14 cellular contexts compared by ENCODE assay signal in genomic region chr11:114137054-114137453, GRCh38.
A peak's percentile ranks its signal among the peaks of the same experiment; 100 is the strongest.
DNase-seq lines count a peak whose midpoint lies in the region; ATAC-seq lines count a peak whose summit lies in the region.
"Had no signal": no experiment of that assay in that cellular context is flagged by ENCODE, and none has a peak within 500 bp of the region (broad histone marks: within the 10 kb centered on the region; RNA-seq: fewer than 3 reads in every experiment).

No MANE protein-coding gene starts in this region.

- intact Hi-C loops in left colon (cut with DNase I, micrococcal nuclease), result no loop called here

- H3K27me3 Mint-ChIP-seq in activated T-cell treated with anti-CD3 and anti-CD28 coated beads, Interleukin-2, amount 50 U/mL, for 4 hours (ENCODE audit: low read depth), result no peaks in the 10 kb centered on the region
- no peaks in the 10 kb centered on the region for H3K27me3 Mint-ChIP-seq in stimulated activated naive B cell treated with anti-CD40 and anti-IgM and Interleukin-4, amounts not matched to agents 10 μg/mL and 1 μg/mL and 100 μg/mL, for 72 hours

- H3K27ac Mint-ChIP-seq in stimulated activated naive B cell treated with anti-CD40 and anti-IgM and Interleukin-4, amounts not matched to agents 10 μg/mL and 1 μg/mL and 100 μg/mL, for 72 hours, result peak overlapping the region; percentile 52
- H3K27ac Mint-ChIP-seq: activated T-helper 2 cell treated with anti-CD3 and anti-CD28 coated beads, Interferon-gamma antibody, Interleukin-2, Interleukin-4, amounts not matched to agents 10 μg/mL and 5 μg/mL and 100 μg/mL, durations not matched to agents 14 hours and 24 hours and 36 hours had no signal

- ATAC-seq in activated T-cell treated with anti-CD3 and anti-CD28 coated beads, Interleukin-2, amount 50 U/mL, for 4 hours, result no peak
- ATAC-seq in left colon (peak; percentile 67), GM19467 (IDR thresholded peaks at IDR 0.05; ENCODE audit: unreplicated experiment) (no peak)
- ATAC-seq in stimulated activated naive B cell treated with anti-CD40 and anti-IgM and Interleukin-4, amounts not matched to agents 10 μg/mL and 1 μg/mL and 100 μg/mL, for 72 hours (replicated peaks), result no peak

- H3K9me3 Mint-ChIP-seq in activated T-cell treated with anti-CD3 and anti-CD28 coated beads, Interleukin-2, amount 50 U/mL, for 4 hours, result no peaks in the 10 kb centered on the region
- H3K9me3 Mint-ChIP-seq in stimulated activated naive B cell treated with anti-CD40 and anti-IgM and Interleukin-4, amounts not matched to agents 10 μg/mL and 1 μg/mL and 100 μg/mL, for 72 hours, result peaks cover 0 to 2% of the 10 kb centered on the region in 2 donors
- H3K9me3 Mint-ChIP-seq: activated T-helper 2 cell treated with anti-CD3 and anti-CD28 coated beads, Interferon-gamma antibody, Interleukin-2, Interleukin-4, amounts not matched to agents 10 μg/mL and 5 μg/mL and 100 μg/mL, durations not matched to agents 14 hours and 24 hours and 36 hours had no signal

- DNase-seq in activated T-cell treated with anti-CD3 and anti-CD28 coated beads, Interleukin-2, amount 50 U/mL, for 4 hours, result no peak
- no peak for DNase-seq in activated T-cell treated with anti-CD3 and anti-CD28 coated beads, Interleukin-2, amount 50 U/mL, for 48 hours
- peak; percentile 75 for DNase-seq in OCI-M1 (lab: John Stamatoyannopoulos, UW)
- no peak for DNase-seq in left colon
- no peak for DNase-seq in stimulated activated naive B cell treated with anti-CD40 and anti-IgM and Interleukin-4, amounts not matched to agents 10 μg/mL and 1 μg/mL and 100 μg/mL, for 72 hours
- no peak for DNase-seq in stimulated activated CD4-positive, alpha-beta T cell treated with anti-CD3 and anti-CD28 coated beads, Interleukin-12 subunit alpha, Interleukin-12 subunit beta, amount 100 ng/mL, for 4 hours
- DNase-seq in NCI-H524 (lab: John Stamatoyannopoulos, UW), result no peak
- DNase-seq: cerebellar nuclear complex, DMS79, Kasumi-1, NCI-H2081, retina had no signal

- H3K4me1 Mint-ChIP-seq in activated T-cell treated with anti-CD3 and anti-CD28 coated beads, Interleukin-2, amount 50 U/mL, for 4 hours (ENCODE audit: low read depth), result peaks cover 31% of the 10 kb centered on the region
- H3K4me1 Mint-ChIP-seq in stimulated activated naive B cell treated with anti-CD40 and anti-IgM and Interleukin-4, amounts not matched to agents 10 μg/mL and 1 μg/mL and 100 μg/mL, for 72 hours, result peaks cover 38 to 55% of the 10 kb centered on the region in 2 donors

- peak overlapping the region; percentile 9 for H3K4me3 Mint-ChIP-seq in activated T-cell treated with anti-CD3 and anti-CD28 coated beads, Interleukin-2, amount 50 U/mL, for 4 hours
- peak overlapping the region; percentile 50 to 52 for H3K4me3 Mint-ChIP-seq in stimulated activated naive B cell treated with anti-CD40 and anti-IgM and Interleukin-4, amounts not matched to agents 10 μg/mL and 1 μg/mL and 100 μg/mL, for 72 hours

- peaks cover 2% of the 10 kb centered on the region for H3K36me3 Mint-ChIP-seq in activated T-cell treated with anti-CD3 and anti-CD28 coated beads, Interleukin-2, amount 50 U/mL, for 4 hours (ENCODE audit: insufficient read depth)
- H3K36me3 Mint-ChIP-seq in stimulated activated naive B cell treated with anti-CD40 and anti-IgM and Interleukin-4, amounts not matched to agents 10 μg/mL and 1 μg/mL and 100 μg/mL, for 72 hours, result peaks cover 3 to 5% of the 10 kb centered on the region in 2 donors
